In genomic region chr18:26225915-26226228, GRCh38 we compare ENCODE assay signal across 8 cellular contexts. TPM values are rescaled to one million over a fixed set of nuclear protein-coding genes. Genes with fewer than 3 reads are reported as not detected.
DNase-seq lines count a peak whose midpoint lies in the region; ATAC-seq and TF ChIP-seq lines count a peak whose summit lies in the region.

No MANE protein-coding gene starts in this region.

- H3K27me3 Mint-ChIP-seq in nephron progenitor cell (ENCODE audit: low read depth, poor library complexity): peaks cover 15% of the 10 kb centered on the region

- TF ChIP-seq CTCF in BJ (IDR thresholded peaks at IDR 0.05; ENCODE audit: insufficient read depth, low read depth, low read length) (no peak), LNCaP clone FGC (IDR thresholded peaks at IDR 0.05; ENCODE audit: control insufficient read depth, extremely low read depth, insufficient read depth) (no peak), dorsolateral prefrontal cortex (IDR thresholded peaks at IDR 0.05 in 54 of 56, conservative IDR thresholded peaks at IDR 0.05 in 2 of 56; ENCODE audit: low read depth in 1 of 56, partially characterized antibody in 56 of 56) (no peak), nephron progenitor cell (IDR thresholded peaks at IDR 0.05) (no peak)

- DNase-seq in BJ (ENCODE audit: low read depth) (no peak), LNCaP clone FGC (ENCODE audit: low read depth) (no peak), dorsolateral prefrontal cortex (no peak), nephron progenitor cell (no peak), H4 (ENCODE audit: low spot score) (no peak), UCSD-AML1 (lab: John Stamatoyannopoulos, UW; ENCODE audit: unreplicated experiment) (no peak), MV-4-11 (lab: John Stamatoyannopoulos, UW) (no peak)

- H3K27me3 ChIP-seq in BJ (ENCODE audit: control insufficient read depth, insufficient read depth, low read length) (no peaks in the 10 kb centered on the region), dorsolateral prefrontal cortex (no peaks in the 10 kb centered on the region)

- H3K27ac Mint-ChIP-seq in nephron progenitor cell: peak overlapping the region; percentile 79

- H3K4me3 ChIP-seq in BJ (ENCODE audit: low read depth, low read length) (peak overlapping the region; percentile 92), LNCaP clone FGC (ENCODE audit: low read depth, low read length) (peak overlapping the region; percentile 64), dorsolateral prefrontal cortex (peak overlapping the region; percentile 65 to 98 (median 90))

- peaks cover 39% of the 10 kb centered on the region for H3K4me1 Mint-ChIP-seq in nephron progenitor cell

- peaks cover 3% of the 10 kb centered on the region for H3K9me3 Mint-ChIP-seq in nephron progenitor cell

- no peak for ATAC-seq in HG03135 (IDR thresholded peaks at IDR 0.05; ENCODE audit: unreplicated experiment)

- peaks cover 4% of the 10 kb centered on the region for H3K36me3 Mint-ChIP-seq in nephron progenitor cell (ENCODE audit: low read depth)

- peak overlapping the region in 51 of 59 donors; percentile 10 to 90 (median 69) for H3K27ac ChIP-seq in dorsolateral prefrontal cortex

- CTCF ChIA-PET in BJ (lab: Yijun Ruan, JAX): no interaction called here

- no peaks in the 10 kb centered on the region for H3K36me3 ChIP-seq in BJ (ENCODE audit: control insufficient read depth, insufficient read depth, low read length)

- POLR2A ChIA-PET in BJ (lab: Charles Lee): no interaction called here

- intact Hi-C loops in dorsolateral prefrontal cortex (cut with DNase I): loop anchor here (2.0 to 10.0 kb wide), 3 partner anchors 79 to 135 kb away; partner anchors contain the start of gene SS18 (in 2 of the 2)

- H3K4me3 Mint-ChIP-seq in nephron progenitor cell: peak overlapping the region; percentile 90

RNA-seq across cellular contexts. Expression of gene TAF4B, which starts 0.4 kb away (rescaled TPM):
- polyA plus RNA-seq in BJ (2011; rRNA removed): 1.1 TPM in 2 replicates
- 1.00 and 1.0 TPM in 2 replicates for polyA minus RNA-seq in BJ (2011; rRNA and poly(A)+ RNA removed)
- 10 to 100 TPM in 67 of 120 experiments, 1 to 10 TPM in 53; 4.7 to 15.4 (median 10.2) TPM for total RNA-seq in dorsolateral prefrontal cortex
- 3.0 and 4.0 TPM in 2 replicates for total RNA-seq in H4 (2014; rRNA removed; shearing (Covaris generic))
